In the genomic region with DNA sequence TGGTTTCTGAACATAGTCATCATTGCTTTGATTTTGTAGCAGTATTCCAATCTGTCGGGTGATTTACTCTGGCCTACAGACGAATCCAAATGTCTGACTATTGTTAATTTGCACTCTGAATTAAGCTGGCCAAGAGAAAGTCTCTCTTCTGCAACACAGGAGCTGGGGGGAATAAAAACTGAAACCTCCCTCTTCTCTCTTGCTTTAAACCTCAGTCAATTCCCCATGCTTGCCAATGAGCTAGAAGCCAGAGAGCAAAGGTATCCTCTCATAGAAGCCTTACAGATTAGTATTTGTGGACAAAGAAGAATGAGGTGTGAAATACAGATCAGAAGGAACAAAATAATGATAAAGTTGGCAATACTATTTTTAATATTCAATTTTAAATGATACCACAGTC, we compare ENCODE assay signal across 20 cellular contexts.
A peak's percentile ranks its signal among the peaks of the same experiment; 100 is the strongest.
DNase-seq lines count a peak whose midpoint lies in the region; ATAC-seq, FAIRE-seq and TF ChIP-seq lines count a peak whose summit lies in the region.
"Had no signal": no experiment of that assay in that cellular context is flagged by ENCODE, and none has a peak within 500 bp of the region (broad histone marks: within the 10 kb centered on the region; RNA-seq: fewer than 3 reads in every experiment).

No MANE protein-coding gene starts in this region.

- H3K9ac ChIP-seq in DND-41 (ENCODE audit: low read depth, low read length) = no peak overlapping the region
- no peak overlapping the region for H3K9ac ChIP-seq in SU-DHL-6 (ENCODE audit: low read length)
- H3K9ac ChIP-seq: BLaER1 treated with 17β-estradiol and CSF1 and Interleukin-3, amounts not matched to agents 10 nM and 100 nM had no signal

- H3K4me1 ChIP-seq in DND-41 (ENCODE audit: insufficient read depth, low read length) (no peaks in the 10 kb centered on the region), GM23338 (ENCODE audit: insufficient read depth) (no peaks in the 10 kb centered on the region)
- H3K4me1 ChIP-seq: A549; BLaER1 treated with 17β-estradiol and CSF1 and Interleukin-3, amounts not matched to agents 10 nM and 100 nM had no signal

- H3K79me2 ChIP-seq in DND-41 (ENCODE audit: insufficient read depth, low read length) (no peaks in the 10 kb centered on the region), SU-DHL-6 (ENCODE audit: insufficient read depth, low read length) (no peaks in the 10 kb centered on the region), GM23338 (replicated peaks; ENCODE audit: insufficient read depth) (no peaks in the 10 kb centered on the region)

- no peaks in the 10 kb centered on the region for H3K9me2 ChIP-seq in SU-DHL-6 (replicated peaks; ENCODE audit: insufficient read depth, low read length)
- no peaks in the 10 kb centered on the region for H3K9me2 ChIP-seq in GM23338 (ENCODE audit: insufficient read depth)

- DNase-seq in DND-41 = no peak
- DNase-seq in GM23338 (ENCODE audit: low spot score) = no peak
- DNase-seq: AML-193; CD4-positive, alpha-beta T cell; CD8-positive, alpha-beta T cell; COR-L47; DMS79 treated with DMSO at 0.1 percent for 48 hours; EL; GDM1 had no signal

- H4K20me1 ChIP-seq in DND-41 (ENCODE audit: insufficient read depth, low read length) = no peaks in the 10 kb centered on the region
- no peaks in the 10 kb centered on the region for H4K20me1 ChIP-seq in SU-DHL-6 (ENCODE audit: low read depth, low read length)
- H4K20me1 ChIP-seq in GM23338 (replicated peaks; ENCODE audit: insufficient read depth) = no peaks in the 10 kb centered on the region
- H4K20me1 ChIP-seq: BLaER1 treated with 17β-estradiol and CSF1 and Interleukin-3, amounts not matched to agents 10 nM and 100 nM had no signal

- ATAC-seq in DND-41 (ENCODE audit: insufficient read depth, low read depth) = no peak
- no peak for ATAC-seq in GM23338
- no peak for ATAC-seq in SK-N-SH treated with all-trans-retinoic acid at 6 μM for 48 hours
- ATAC-seq: A549; CD8-positive, alpha-beta T cell; GM12878 had no signal

- H2AFZ ChIP-seq in DND-41 (ENCODE audit: low read depth, low read length) = peak overlapping the region; percentile 23; the same call in 1 of the 2 replicates
- peak overlapping the region; percentile 51 for H2AFZ ChIP-seq in SU-DHL-6 (ENCODE audit: low read depth, low read length, severe bottlenecking)
- no peak overlapping the region for H2AFZ ChIP-seq in GM23338

- no peak overlapping the region for H3K4me3 Mint-ChIP-seq in GM23338
- H3K4me3 Mint-ChIP-seq: B cell; CD4-positive, alpha-beta T cell; CD8-positive, alpha-beta T cell had no signal

- H3K27ac ChIP-seq in DND-41 (ENCODE audit: low read length) (no peak overlapping the region), SU-DHL-6 (ENCODE audit: low read depth, low read length) (no peak overlapping the region), GM23338 (ENCODE audit: low read depth) (no peak overlapping the region)
- H3K27ac ChIP-seq: 22Rv1; A549; BLaER1 treated with 17β-estradiol and CSF1 and Interleukin-3, amounts not matched to agents 10 nM and 100 nM; C4-2B had no signal

- no peaks in the 10 kb centered on the region for H3K9me3 Mint-ChIP-seq in GM23338

- no peaks in the 10 kb centered on the region for H3K4me1 Mint-ChIP-seq in GM23338
- H3K4me1 Mint-ChIP-seq: B cell had no signal

- H3K27ac Mint-ChIP-seq in GM23338 = no peak overlapping the region
- H3K27ac Mint-ChIP-seq: B cell; CD4-positive, alpha-beta T cell; CD8-positive, alpha-beta T cell had no signal

- no peaks in the 10 kb centered on the region for H3K27me3 Mint-ChIP-seq in GM23338 (ENCODE audit: insufficient read depth, low read depth, poor library complexity)
- H3K27me3 Mint-ChIP-seq: B cell; CD4-positive, alpha-beta T cell had no signal

- H3K4me3 ChIP-seq in DND-41 (ENCODE audit: low read depth in 1 of 2, low read length in 2 of 2) (no peak overlapping the region), SU-DHL-6 (ENCODE audit: insufficient read depth, low read length, poor library complexity, severe bottlenecking) (no peak overlapping the region), GM23338 (no peak overlapping the region)
- H3K4me3 ChIP-seq: A549; BLaER1 treated with 17β-estradiol and CSF1 and Interleukin-3, amounts not matched to agents 10 nM and 100 nM; GM12878 had no signal

- H3K9me3 ChIP-seq in DND-41 (ENCODE audit: insufficient read depth, low read length, severe bottlenecking) (peaks cover 2% of the 10 kb centered on the region), SU-DHL-6 (ENCODE audit: insufficient read depth, low read length) (peaks cover 11% of the 10 kb centered on the region; the same call in 1 of the 2 replicates)
- H3K9me3 ChIP-seq: A549 had no signal

- H3K36me3 Mint-ChIP-seq in GM23338 (ENCODE audit: low read depth) = no peaks in the 10 kb centered on the region
- H3K36me3 Mint-ChIP-seq: CD8-positive, alpha-beta T cell had no signal

- H3K4me2 ChIP-seq in DND-41 (ENCODE audit: insufficient read depth, low read length) (no peak overlapping the region), SU-DHL-6 (ENCODE audit: low read depth, low read length, poor library complexity, severe bottlenecking) (no peak overlapping the region), GM23338 (no peak overlapping the region)
- H3K4me2 ChIP-seq: A549; BLaER1 treated with 17β-estradiol and CSF1 and Interleukin-3, amounts not matched to agents 10 nM and 100 nM had no signal

- TF ChIP-seq CTCF in DND-41 (IDR thresholded peaks at IDR 0.05; ENCODE audit: borderline replicate concordance, extremely low read depth, low read length, poor library complexity, severe bottlenecking) = no peak
- no peak for TF ChIP-seq CTCF in SU-DHL-6 (IDR thresholded peaks at IDR 0.05; ENCODE audit: insufficient read depth, low read length, poor library complexity, severe bottlenecking)
- no peak for TF ChIP-seq CTCF in GM23338 (conservative IDR thresholded peaks at IDR 0.05; ENCODE audit: low read depth in 2 of 2)

- no peaks in the 10 kb centered on the region for H3F3A ChIP-seq in SU-DHL-6 (ENCODE audit: insufficient read depth)
- H3F3A ChIP-seq in GM23338 (replicated peaks; ENCODE audit: low read depth) = no peaks in the 10 kb centered on the region

- no peaks in the 10 kb centered on the region for H3K27me3 ChIP-seq in DND-41 (ENCODE audit: insufficient read depth, low read length, poor library complexity)
- H3K27me3 ChIP-seq in SU-DHL-6 (ENCODE audit: low read length) = no peaks in the 10 kb centered on the region
- no peaks in the 10 kb centered on the region for H3K27me3 ChIP-seq in GM23338 (ENCODE audit: insufficient read depth)
- H3K27me3 ChIP-seq: BLaER1 treated with 17β-estradiol and CSF1 and Interleukin-3, amounts not matched to agents 10 nM and 100 nM had no signal

- H3K36me3 ChIP-seq in DND-41 (ENCODE audit: insufficient read depth, low read length) = no peaks in the 10 kb centered on the region
- H3K36me3 ChIP-seq in SU-DHL-6 (ENCODE audit: low read length) = no peaks in the 10 kb centered on the region
- H3K36me3 ChIP-seq in GM23338 (ENCODE audit: insufficient read depth) = no peaks in the 10 kb centered on the region
- H3K36me3 ChIP-seq: BLaER1 treated with 17β-estradiol and CSF1 and Interleukin-3, amounts not matched to agents 10 nM and 100 nM had no signal

- peak; percentile 84 for FAIRE-seq in islet of Langerhans (lab: Jason Lieb, UNC)
- FAIRE-seq: A549, GM12878, GM12892, GM18507 had no signal

TF ChIP-seq in GM23338, 12 proteins besides CTCF, POLR2A, EP300 and RAD21 (continues in another document):
- TF ChIP-seq, protein P1, sequence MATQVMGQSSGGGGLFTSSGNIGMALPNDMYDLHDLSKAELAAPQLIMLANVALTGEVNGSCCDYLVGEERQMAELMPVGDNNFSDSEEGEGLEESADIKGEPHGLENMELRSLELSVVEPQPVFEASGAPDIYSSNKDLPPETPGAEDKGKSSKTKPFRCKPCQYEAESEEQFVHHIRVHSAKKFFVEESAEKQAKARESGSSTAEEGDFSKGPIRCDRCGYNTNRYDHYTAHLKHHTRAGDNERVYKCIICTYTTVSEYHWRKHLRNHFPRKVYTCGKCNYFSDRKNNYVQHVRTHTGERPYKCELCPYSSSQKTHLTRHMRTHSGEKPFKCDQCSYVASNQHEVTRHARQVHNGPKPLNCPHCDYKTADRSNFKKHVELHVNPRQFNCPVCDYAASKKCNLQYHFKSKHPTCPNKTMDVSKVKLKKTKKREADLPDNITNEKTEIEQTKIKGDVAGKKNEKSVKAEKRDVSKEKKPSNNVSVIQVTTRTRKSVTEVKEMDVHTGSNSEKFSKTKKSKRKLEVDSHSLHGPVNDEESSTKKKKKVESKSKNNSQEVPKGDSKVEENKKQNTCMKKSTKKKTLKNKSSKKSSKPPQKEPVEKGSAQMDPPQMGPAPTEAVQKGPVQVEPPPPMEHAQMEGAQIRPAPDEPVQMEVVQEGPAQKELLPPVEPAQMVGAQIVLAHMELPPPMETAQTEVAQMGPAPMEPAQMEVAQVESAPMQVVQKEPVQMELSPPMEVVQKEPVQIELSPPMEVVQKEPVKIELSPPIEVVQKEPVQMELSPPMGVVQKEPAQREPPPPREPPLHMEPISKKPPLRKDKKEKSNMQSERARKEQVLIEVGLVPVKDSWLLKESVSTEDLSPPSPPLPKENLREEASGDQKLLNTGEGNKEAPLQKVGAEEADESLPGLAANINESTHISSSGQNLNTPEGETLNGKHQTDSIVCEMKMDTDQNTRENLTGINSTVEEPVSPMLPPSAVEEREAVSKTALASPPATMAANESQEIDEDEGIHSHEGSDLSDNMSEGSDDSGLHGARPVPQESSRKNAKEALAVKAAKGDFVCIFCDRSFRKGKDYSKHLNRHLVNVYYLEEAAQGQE (IDR thresholded peaks at IDR 0.05; ENCODE audit: unreplicated experiment) = no peak

TF ChIP-seq in SK-N-SH treated with all-trans-retinoic acid at 6 μM for 48 hours, 23 proteins besides CTCF, POLR2A, EP300 and RAD21 (continues in another document):
- TF ChIP-seq OSR1 (CRISPR knock-in tag; IDR thresholded peaks at IDR 0.05) (no peak), ZNF565 (CRISPR knock-in tag; conservative IDR thresholded peaks at IDR 0.05; ENCODE audit: low read depth) (no peak), ISL1 (CRISPR knock-in tag; IDR thresholded peaks at IDR 0.05) (no peak), BACH2 (CRISPR knock-in tag; IDR thresholded peaks at IDR 0.05; ENCODE audit: borderline replicate concordance) (no peak), ARNTL (CRISPR knock-in tag; IDR thresholded peaks at IDR 0.05; ENCODE audit: borderline replicate concordance, low read depth) (no peak), CSDC2 (CRISPR knock-in tag; IDR thresholded peaks at IDR 0.05) (no peak)
- TF ChIP-seq, protein P2, sequence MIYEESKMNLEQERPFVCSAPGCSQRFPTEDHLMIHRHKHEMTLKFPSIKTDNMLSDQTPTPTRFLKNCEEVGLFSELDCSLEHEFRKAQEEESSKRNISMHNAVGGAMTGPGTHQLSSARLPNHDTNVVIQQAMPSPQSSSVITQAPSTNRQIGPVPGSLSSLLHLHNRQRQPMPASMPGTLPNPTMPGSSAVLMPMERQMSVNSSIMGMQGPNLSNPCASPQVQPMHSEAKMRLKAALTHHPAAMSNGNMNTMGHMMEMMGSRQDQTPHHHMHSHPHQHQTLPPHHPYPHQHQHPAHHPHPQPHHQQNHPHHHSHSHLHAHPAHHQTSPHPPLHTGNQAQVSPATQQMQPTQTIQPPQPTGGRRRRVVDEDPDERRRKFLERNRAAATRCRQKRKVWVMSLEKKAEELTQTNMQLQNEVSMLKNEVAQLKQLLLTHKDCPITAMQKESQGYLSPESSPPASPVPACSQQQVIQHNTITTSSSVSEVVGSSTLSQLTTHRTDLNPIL (CRISPR knock-in tag; IDR thresholded peaks at IDR 0.05; ENCODE audit: low read depth) = no peak
